ENCODE assay signal across 8 cellular contexts in the genomic region with DNA sequence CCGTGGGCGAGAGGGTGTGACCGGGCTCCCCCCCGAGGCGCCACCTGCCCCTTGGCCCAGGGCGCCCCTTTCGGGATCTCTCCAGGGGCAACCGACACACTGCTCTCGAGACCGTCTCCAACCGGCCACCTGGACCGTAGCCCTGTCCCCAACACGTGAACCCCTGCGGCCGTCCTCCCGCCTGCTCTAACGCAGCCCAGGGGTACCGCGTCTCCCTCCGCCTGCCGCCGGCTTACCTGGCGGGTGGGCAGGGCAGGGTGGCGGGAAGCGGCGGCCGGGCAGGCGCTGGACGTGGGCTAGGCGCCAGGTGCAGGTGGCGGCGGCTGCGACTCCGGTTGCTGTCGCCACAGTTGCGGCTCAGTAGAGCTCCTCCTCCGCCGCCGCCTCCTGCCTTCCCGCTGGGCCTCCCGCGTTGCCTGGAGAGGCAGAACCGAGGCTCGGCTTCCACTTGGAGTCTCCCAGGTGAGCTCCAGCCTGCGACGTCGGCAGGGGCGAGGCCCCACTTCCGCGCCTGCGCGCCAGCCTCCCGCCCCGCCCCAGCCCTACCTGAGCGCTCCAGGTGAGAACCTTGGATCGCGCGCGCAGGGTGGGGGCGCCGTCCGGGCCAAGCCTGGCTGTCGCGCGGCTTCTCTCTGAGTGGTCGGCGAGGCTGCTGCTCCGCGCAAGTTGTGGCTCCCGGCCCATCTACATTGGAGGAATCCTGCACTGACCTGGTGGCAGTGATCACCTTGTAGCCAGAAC. TPM values are rescaled to one million over a fixed set of nuclear protein-coding genes. Genes with fewer than 3 reads are reported as not detected.
DNase-seq lines count a peak whose midpoint lies in the region; ATAC-seq and TF ChIP-seq lines count a peak whose summit lies in the region.

A gene (minus strand): TSS at position 469 of the 741 bp plus-strand sequence. CDS start 23,547 bp downstream, outside the sequence.

- ATAC-seq in HG02973 (IDR thresholded peaks at IDR 0.05; ENCODE audit: unreplicated experiment), result peak; percentile 29

- H3K4me1 Mint-ChIP-seq in glutamatergic neuron (ENCODE audit: low read depth, unreplicated experiment) (peaks cover 5% of the 10 kb centered on the region), osteocyte (ENCODE audit: unreplicated experiment) (peaks cover 37% of the 10 kb centered on the region)

- H3K4me3 Mint-ChIP-seq in glutamatergic neuron (ENCODE audit: unreplicated experiment), result peak within 1 kb of the TSS; percentile 96
- peak within 1 kb of the TSS; percentile 81 for H3K4me3 Mint-ChIP-seq in osteocyte (ENCODE audit: unreplicated experiment)

- H3K27ac Mint-ChIP-seq in glutamatergic neuron (ENCODE audit: unreplicated experiment), result no peak within 1 kb of the TSS
- H3K27ac Mint-ChIP-seq in osteocyte (ENCODE audit: unreplicated experiment), result peak within 1 kb of the TSS; percentile 83

- DNase-seq in SIG-M5 treated with dmso at 0.1 percent for 504 hours (lab: John Stamatoyannopoulos, UW; ENCODE audit: unreplicated experiment) (peak; percentile 57), SIG-M5 (lab: John Stamatoyannopoulos, UW) (no peak), NCI-H2196 (lab: John Stamatoyannopoulos, UW; ENCODE audit: unreplicated experiment) (peak; percentile 90), glutamatergic neuron (peak; percentile 62), osteocyte (ENCODE audit: extremely low spot score, unreplicated experiment) (peak; percentile 83), AML-193 (lab: John Stamatoyannopoulos, UW) (no peak)
- peak; percentile 77 for DNase-seq in activated effector memory CD4-positive, alpha-beta T cell treated with anti-CD3 and anti-CD28 coated beads, Interleukin-2, amount 50 U/mL, for 16 hours

- TF ChIP-seq CTCF in glutamatergic neuron (IDR thresholded peaks at IDR 0.05; ENCODE audit: partially characterized antibody, unreplicated experiment) (no peak), osteocyte (IDR thresholded peaks at IDR 0.05) (no peak)

- H3K36me3 Mint-ChIP-seq in glutamatergic neuron (ENCODE audit: unreplicated experiment) (no peaks in the 10 kb centered on the region), osteocyte (ENCODE audit: unreplicated experiment) (no peaks in the 10 kb centered on the region)

- H3K9me3 Mint-ChIP-seq in glutamatergic neuron (ENCODE audit: unreplicated experiment), result peaks cover 4% of the 10 kb centered on the region
- no peaks in the 10 kb centered on the region for H3K9me3 Mint-ChIP-seq in osteocyte (ENCODE audit: unreplicated experiment)

- peaks cover 5% of the 10 kb centered on the region for H3K27me3 Mint-ChIP-seq in glutamatergic neuron (ENCODE audit: unreplicated experiment)
- no peaks in the 10 kb centered on the region for H3K27me3 Mint-ChIP-seq in osteocyte (ENCODE audit: unreplicated experiment)

RNA-seq across cellular contexts. Expression of the gene that starts here (rescaled TPM):
- total RNA-seq in glutamatergic neuron (ENCODE audit: unreplicated experiment) (1.3 TPM), osteocyte (3.0 and 3.2 TPM in 2 replicates)

Comparison
In these comparisons a context has a peak if more than half of its experiments do, and no peak if none do; other contexts are left out.
1. DNase-seq: peak in SIG-M5 treated with dmso at 0.1 percent for 504 hours (single experiment), NCI-H2196 (single experiment), activated effector memory CD4-positive, alpha-beta T cell treated with anti-CD3 and anti-CD28 coated beads, Interleukin-2, amount 50 U/mL, for 16 hours (single experiment), glutamatergic neuron (single experiment) and osteocyte (single experiment); none in SIG-M5 (single experiment) and AML-193 (0 of 2).